Comparison of ENCODE assay signal across 18 cellular contexts in the genomic region with DNA sequence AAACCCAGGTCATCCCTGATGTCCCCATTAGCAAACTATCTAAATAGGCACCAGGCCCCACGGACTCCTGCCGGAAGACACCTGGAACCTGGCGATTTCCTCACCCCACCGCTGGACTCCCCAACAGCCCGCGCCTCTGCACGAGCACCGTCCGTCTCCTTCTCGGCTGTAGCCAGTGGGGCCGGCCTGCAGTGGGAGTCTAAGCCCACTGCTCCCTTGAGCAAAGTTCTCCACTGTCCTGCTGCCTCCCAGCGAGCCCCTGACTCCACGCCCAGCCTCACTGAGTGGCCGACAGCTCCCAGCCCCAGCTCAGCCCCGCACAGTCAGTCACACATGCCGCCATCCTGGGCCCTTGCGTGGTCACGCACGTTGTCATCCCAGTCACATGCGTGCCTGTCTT.
A peak's percentile ranks its signal among the peaks of the same experiment; 100 is the strongest.
DNase-seq lines count a peak whose midpoint lies in the region; TF ChIP-seq lines count a peak whose summit lies in the region.
"Had no signal": no experiment of that assay in that cellular context is flagged by ENCODE, and none has a peak within 500 bp of the region (broad histone marks: within the 10 kb centered on the region; RNA-seq: fewer than 3 reads in every experiment).

No MANE protein-coding gene starts in this region.

- no peaks in the 10 kb centered on the region for H3K9me3 ChIP-seq in right atrium auricular region
- H3K9me3 ChIP-seq: BLaER1, HAP-1 had no signal

- no peaks in the 10 kb centered on the region for H3K36me3 ChIP-seq in right atrium auricular region
- H3K36me3 ChIP-seq: BLaER1, HAP-1 had no signal

- H3K27me3 ChIP-seq in right atrium auricular region: no peaks in the 10 kb centered on the region
- H3K27me3 ChIP-seq: BLaER1 had no signal

- no peak for TF ChIP-seq CTCF in right atrium auricular region (IDR thresholded peaks at IDR 0.05)

- no peak overlapping the region for H3K27ac ChIP-seq in right atrium auricular region
- H3K27ac ChIP-seq: BLaER1, HL-60 had no signal

- peak; percentile 72 for DNase-seq in cardiac septum (ENCODE audit: low spot score)
- DNase-seq in right atrium auricular region (ENCODE audit: low spot score): no peak
- peak; percentile 0 for DNase-seq in left kidney (ENCODE audit: low read depth, low spot score)
- DNase-seq in posterior vena cava (ENCODE audit: low spot score): peak; percentile 67
- no peak for DNase-seq in C1 segment of cervical spinal cord (lab: John Stamatoyannopoulos, UW)
- DNase-seq in SIG-M5 (lab: John Stamatoyannopoulos, UW): no peak
- no peak for DNase-seq in NCI-H2171 (lab: John Stamatoyannopoulos, UW)
- DNase-seq: 8988T; CD4-positive, CD25-positive, alpha-beta regulatory T cell; COR-L47; DMS 273 treated with DMSO at 0.1 percent for 48 hours; DMS53; DND-41; EL had no signal

- intact Hi-C loops in cardiac septum (cut with DNase I) (no loop called here), posterior vena cava (cut with DNase I) (no loop called here)

- H3K4me1 ChIP-seq in right atrium auricular region: no peaks in the 10 kb centered on the region
- H3K4me1 ChIP-seq: HAP-1 had no signal

- H3K4me3 ChIP-seq in right atrium auricular region: no peak overlapping the region
- H3K4me3 ChIP-seq: BLaER1, GM12878, HAP-1 had no signal

Comparison
In these comparisons a context has a peak if more than half of its experiments do, and no peak if none do; other contexts are left out.
1. DNase-seq: peak in cardiac septum (single experiment), left kidney (single experiment) and posterior vena cava (single experiment); none in right atrium auricular region (single experiment), C1 segment of cervical spinal cord (0 of 14), SIG-M5 (single experiment) and NCI-H2171 (single experiment).